Comparison of ENCODE assay signal across 8 cellular contexts in genomic region chr1:93848352-93848883, GRCh38. TPM values are rescaled to one million over a fixed set of nuclear protein-coding genes. Genes with fewer than 3 reads are reported as not detected.
DNase-seq lines count a peak whose midpoint lies in the region; ATAC-seq and TF ChIP-seq lines count a peak whose summit lies in the region.

No MANE protein-coding gene starts in this region.

- no peaks in the 10 kb centered on the region for H3K4me1 Mint-ChIP-seq in Caco-2 (ENCODE audit: low read depth, unreplicated experiment)
- peaks cover 18% of the 10 kb centered on the region for H3K4me1 Mint-ChIP-seq in endothelial cell (ENCODE audit: unreplicated experiment)

- peak overlapping the region; percentile 84 for H3K4me3 ChIP-seq in Caco-2 (ENCODE audit: low read depth, low read length)
- H3K4me3 ChIP-seq in OCI-LY3 (ENCODE audit: low read length): peak overlapping the region; percentile 95
- H3K4me3 ChIP-seq in trophoblast cell (ENCODE audit: low read depth, low read length): no peak overlapping the region

- no peak overlapping the region for H2BK5ac ChIP-seq in trophoblast cell (ENCODE audit: low read depth, low read length, poor library complexity)

- no peak overlapping the region for H3K4ac ChIP-seq in trophoblast cell (ENCODE audit: low read depth, low read length)

- no peak for DNase-seq in Caco-2
- DNase-seq in endothelial cell (ENCODE audit: low spot score): no peak
- DNase-seq in trophoblast cell: no peak
- DNase-seq in AG08396 (ENCODE audit: low spot score): no peak
- DNase-seq in DMS114 treated with DMSO at 0.1 percent for 48 hours (lab: John Stamatoyannopoulos, UW; ENCODE audit: unreplicated experiment): no peak

- H3K79me2 ChIP-seq in OCI-LY3 (ENCODE audit: low read length): no peaks in the 10 kb centered on the region
- peaks cover 11% of the 10 kb centered on the region for H3K79me2 ChIP-seq in trophoblast cell (ENCODE audit: control insufficient read depth, insufficient read depth, low read length, poor library complexity)

- H4K91ac ChIP-seq in trophoblast cell (ENCODE audit: low read depth, low read length): no peak overlapping the region

- peaks cover 6% of the 10 kb centered on the region for H3K4me1 ChIP-seq in Caco-2
- peaks cover 13% of the 10 kb centered on the region for H3K4me1 ChIP-seq in OCI-LY3 (ENCODE audit: low read length)
- H3K4me1 ChIP-seq in trophoblast cell (ENCODE audit: control insufficient read depth in 1 of 2, insufficient read depth in 2 of 2, low read length in 2 of 2): peaks cover 0 to 5% of the 10 kb centered on the region in 2 experiments

- no peak for ATAC-seq in HG03196 (IDR thresholded peaks at IDR 0.05; ENCODE audit: unreplicated experiment)
- no peak for ATAC-seq in GM21825 (IDR thresholded peaks at IDR 0.05; ENCODE audit: unreplicated experiment)

- H3K27ac ChIP-seq in OCI-LY3 (ENCODE audit: low read length) (peak overlapping the region; percentile 75; the same call in 1 of the 2 replicates), trophoblast cell (ENCODE audit: low read depth, low read length) (no peak overlapping the region)

- peaks cover 16% of the 10 kb centered on the region for H3K79me1 ChIP-seq in trophoblast cell (ENCODE audit: low read length)

- no peak overlapping the region for H3K18ac ChIP-seq in trophoblast cell (ENCODE audit: low read length)

- H3K9me3 ChIP-seq in Caco-2 (no peaks in the 10 kb centered on the region), OCI-LY3 (ENCODE audit: insufficient read depth, low read length) (no peaks in the 10 kb centered on the region), trophoblast cell (ENCODE audit: insufficient read depth, low read depth, low read length) (peaks cover 8% of the 10 kb centered on the region)

- BruUV-seq in Caco-2 (replicated peaks; lab: Mats Ljungman, UMichigan): TSS peak; percentile 59

- H2BK120ac ChIP-seq in trophoblast cell (ENCODE audit: insufficient read depth, low read length, poor library complexity): no peak overlapping the region

- no peak overlapping the region for H4K8ac ChIP-seq in trophoblast cell (ENCODE audit: low read depth, low read length)

- H3K27me3 Mint-ChIP-seq in Caco-2 (ENCODE audit: insufficient read depth, unreplicated experiment): no peaks in the 10 kb centered on the region
- peaks cover 16% of the 10 kb centered on the region for H3K27me3 Mint-ChIP-seq in endothelial cell (ENCODE audit: unreplicated experiment)

- H3K9ac ChIP-seq in OCI-LY3 (ENCODE audit: low read length) (peak overlapping the region; percentile 89), trophoblast cell (ENCODE audit: low read length) (no peak overlapping the region)

- intact Hi-C loops in Caco-2 (cut with micrococcal nuclease; ENCODE audit: unreplicated experiment): loop anchor here (10.0 kb wide), 1 partner anchor 544 kb away; no protein-coding TSS in a partner anchor

- H3K4me2 ChIP-seq in OCI-LY3 (ENCODE audit: low read length) (peak overlapping the region; percentile 68), trophoblast cell (ENCODE audit: low read length) (peak overlapping the region; percentile 90)

- H4K20me1 ChIP-seq in OCI-LY3 (ENCODE audit: insufficient read depth, low read length): no peaks in the 10 kb centered on the region

- peaks cover 24% of the 10 kb centered on the region for H3K36me3 Mint-ChIP-seq in Caco-2 (ENCODE audit: insufficient read depth, unreplicated experiment)
- H3K36me3 Mint-ChIP-seq in endothelial cell (ENCODE audit: low read depth, unreplicated experiment): peaks cover 9% of the 10 kb centered on the region

- H3K4me3 Mint-ChIP-seq in Caco-2 (ENCODE audit: unreplicated experiment): peak overlapping the region; percentile 81
- peak overlapping the region; percentile 94 for H3K4me3 Mint-ChIP-seq in endothelial cell (ENCODE audit: unreplicated experiment)

- H2AFZ ChIP-seq in OCI-LY3 (ENCODE audit: low read depth, low read length) (peak overlapping the region; percentile 92), trophoblast cell (ENCODE audit: insufficient read depth, low read length, poor library complexity) (no peak overlapping the region)

- H2BK12ac ChIP-seq in trophoblast cell (ENCODE audit: low read length): no peak overlapping the region

- H3K14ac ChIP-seq in trophoblast cell (ENCODE audit: low read length): no peak overlapping the region

- CTCF ChIA-PET in Caco-2 (lab: Charles Lee): interaction anchor here (0.9 kb wide), 1 partner anchor 210 kb away, joined by 3 read pairs; no protein-coding TSS in a partner anchor

- H3K27me3 ChIP-seq in Caco-2 (replicated peaks; ENCODE audit: control insufficient read depth, insufficient read depth, low read length) (no peaks in the 10 kb centered on the region), OCI-LY3 (ENCODE audit: low read depth, low read length) (no peaks in the 10 kb centered on the region), trophoblast cell (ENCODE audit: insufficient read depth, low read length) (no peaks in the 10 kb centered on the region)

- H3K27ac Mint-ChIP-seq in Caco-2 (ENCODE audit: unreplicated experiment): peak overlapping the region; percentile 88
- H3K27ac Mint-ChIP-seq in endothelial cell (ENCODE audit: unreplicated experiment): peak overlapping the region; percentile 90

- no peaks in the 10 kb centered on the region for H3K36me3 ChIP-seq in Caco-2 (ENCODE audit: control insufficient read depth, insufficient read depth, low read length)
- H3K36me3 ChIP-seq in OCI-LY3 (replicated peaks; ENCODE audit: low read depth, low read length): no peaks in the 10 kb centered on the region
- H3K36me3 ChIP-seq in trophoblast cell (ENCODE audit: control insufficient read depth in 1 of 2, insufficient read depth in 2 of 2, low read length in 2 of 2): no peaks in the 10 kb centered on the region

- no peak overlapping the region for H2AK5ac ChIP-seq in trophoblast cell (ENCODE audit: low read length)

- H3K9me3 Mint-ChIP-seq in Caco-2 (ENCODE audit: unreplicated experiment) (peaks cover 8% of the 10 kb centered on the region), endothelial cell (ENCODE audit: unreplicated experiment) (peaks cover 4% of the 10 kb centered on the region)

- no peak overlapping the region for H4K12ac ChIP-seq in trophoblast cell (ENCODE audit: low read depth, low read length)

- TF ChIP-seq CTCF in Caco-2 (IDR thresholded peaks at IDR 0.05; ENCODE audit: insufficient read depth in 1 of 2, low read depth in 1 of 2, low read length in 1 of 2, severe bottlenecking in 1 of 2, unreplicated experiment in 1 of 2) (no peak), OCI-LY3 (IDR thresholded peaks at IDR 0.05; ENCODE audit: low read depth, low read length) (no peak), endothelial cell (IDR thresholded peaks at IDR 0.05; ENCODE audit: unreplicated experiment) (no peak)

- no peak overlapping the region for H3K23ac ChIP-seq in trophoblast cell (ENCODE audit: low read length)

- POLR2A ChIA-PET in Caco-2 (lab: Charles Lee): no interaction called here

- WGBS in trophoblast cell (ENCODE audit: extremely low coverage, insufficient coverage, insufficient read length): no CpG with 5 or more reads among the region's 4 CpGs

RNA-seq across cellular contexts. Expression of gene DNTTIP2, which starts 30.6 kb away (rescaled TPM):
- 39.0 and 39.9 TPM in 2 replicates for total RNA-seq in Caco-2 (2022)
- total RNA-seq in endothelial cell (ENCODE audit: unreplicated experiment): 61.8 TPM
- 93.8 and 103 TPM in 2 replicates for polyA plus RNA-seq in trophoblast cell (2013)
